Comparison of ENCODE assay signal across 15 cellular contexts in genomic region chr5:129120158-129120581, GRCh38. TPM values are rescaled to one million over a fixed set of nuclear protein-coding genes. Genes with fewer than 3 reads are reported as not detected.
A peak's percentile ranks its signal among the peaks of the same experiment; 100 is the strongest.
DNase-seq lines count a peak whose midpoint lies in the region; ATAC-seq and TF ChIP-seq lines count a peak whose summit lies in the region.
"Had no signal": no experiment of that assay in that cellular context is flagged by ENCODE, and none has a peak within 500 bp of the region (broad histone marks: within the 10 kb centered on the region; RNA-seq: fewer than 3 reads in every experiment).

No MANE protein-coding gene starts in this region.

- H3K9me3 ChIP-seq in ovary: no peaks in the 10 kb centered on the region
- no peaks in the 10 kb centered on the region for H3K9me3 ChIP-seq in Peyer's patch
- H3K9me3 ChIP-seq: esophagus muscularis mucosa had no signal

- intact Hi-C loops in ovary (cut with DNase I): no loop called here

- H3K36me3 Mint-ChIP-seq in chondrocyte (ENCODE audit: low read depth): no peaks in the 10 kb centered on the region

- no peak for DNase-seq in chondrocyte (ENCODE audit: low spot score)
- no peak for DNase-seq in ovary
- DNase-seq in Peyer's patch: no peak
- no peak for DNase-seq in occipital lobe (lab: John Stamatoyannopoulos, UW)
- DNase-seq: activated CD4-positive, alpha-beta T cell treated with anti-CD3 and anti-CD28 coated beads for 4 hours; CD4-positive, CD25-positive, alpha-beta regulatory T cell; central memory CD4-positive, alpha-beta T cell; MV-4-11; NCI-H526 had no signal

- H3K4me3 ChIP-seq in ovary (no peak overlapping the region), Peyer's patch (no peak overlapping the region)
- H3K4me3 ChIP-seq: esophagus muscularis mucosa had no signal

- H3K36me3 ChIP-seq in ovary (no peaks in the 10 kb centered on the region), Peyer's patch (peaks cover 0 to 5% (median 0%) of the 10 kb centered on the region in 3 donors)

- TF ChIP-seq CTCF in chondrocyte (IDR thresholded peaks at IDR 0.05): no peak
- no peak for TF ChIP-seq CTCF in ovary (IDR thresholded peaks at IDR 0.05)
- TF ChIP-seq CTCF in Peyer's patch (IDR thresholded peaks at IDR 0.05): no peak

- no peak overlapping the region for H3K4me3 Mint-ChIP-seq in chondrocyte (ENCODE audit: unreplicated experiment)
- H3K4me3 Mint-ChIP-seq: CD4-positive, CD25-positive, alpha-beta regulatory T cell had no signal

- no peaks in the 10 kb centered on the region for H3K9me3 Mint-ChIP-seq in chondrocyte (ENCODE audit: low read depth)
- H3K9me3 Mint-ChIP-seq: CD4-positive, CD25-positive, alpha-beta regulatory T cell had no signal

- no peaks in the 10 kb centered on the region for H3K27me3 Mint-ChIP-seq in chondrocyte (ENCODE audit: low read depth)
- H3K27me3 Mint-ChIP-seq: CD4-positive, CD25-positive, alpha-beta regulatory T cell had no signal

- H3K27me3 ChIP-seq in ovary: no peaks in the 10 kb centered on the region
- H3K27me3 ChIP-seq in Peyer's patch: no peaks in the 10 kb centered on the region
- H3K27me3 ChIP-seq: esophagus muscularis mucosa had no signal

- no peaks in the 10 kb centered on the region for H3K4me1 Mint-ChIP-seq in chondrocyte (ENCODE audit: low read depth)

- no peak for TF ChIP-seq POLR2A in ovary (IDR thresholded peaks at IDR 0.05)
- TF ChIP-seq POLR2A in Peyer's patch (IDR thresholded peaks at IDR 0.05): no peak

- no peak overlapping the region for H3K27ac Mint-ChIP-seq in chondrocyte (ENCODE audit: unreplicated experiment)
- H3K27ac Mint-ChIP-seq: CD4-positive, CD25-positive, alpha-beta regulatory T cell had no signal

- no peak for TF ChIP-seq EP300 in ovary (IDR thresholded peaks at IDR 0.05)

- no peak overlapping the region for H3K27ac ChIP-seq in ovary
- no peak overlapping the region for H3K27ac ChIP-seq in Peyer's patch
- H3K27ac ChIP-seq: esophagus muscularis mucosa, HL-60 had no signal

- peak; percentile 41 for ATAC-seq in GM18519 (IDR thresholded peaks at IDR 0.05; ENCODE audit: low FRiP score, unreplicated experiment)
- peak; percentile 53 for ATAC-seq in GM21367 (IDR thresholded peaks at IDR 0.05; ENCODE audit: unreplicated experiment)
- ATAC-seq in HG02970 (IDR thresholded peaks at IDR 0.05; ENCODE audit: low FRiP score, unreplicated experiment): peak; percentile 66
- ATAC-seq in HG03565 (IDR thresholded peaks at IDR 0.05; ENCODE audit: unreplicated experiment): peak; percentile 74

- H3K4me1 ChIP-seq in ovary (ENCODE audit: insufficient read depth) (no peaks in the 10 kb centered on the region), Peyer's patch (no peaks in the 10 kb centered on the region)

- WGBS in ovary, 3 donors: 93 to 97% (median 95%) methylated on average over 3 of the region's 3 CpGs

RNA-seq across cellular contexts. Expression of gene ISOC1, which starts 25.6 kb away (rescaled TPM):
- total RNA-seq in chondrocyte (6.4 to 7.4 TPM (median 7.1 TPM) in 3 replicates), ovary (10 to 100 TPM; 19.1 to 98.0 (median 27.3) TPM), Peyer's patch (10 to 100 TPM; 21.5 to 54.5 (median 38.7) TPM), occipital lobe (19.0 TPM)
- polyA plus RNA-seq in ovary: 10 to 100 TPM; 24.2 to 53.2 TPM
